ENCODE assay signal across 28 cellular contexts in the genomic region with DNA sequence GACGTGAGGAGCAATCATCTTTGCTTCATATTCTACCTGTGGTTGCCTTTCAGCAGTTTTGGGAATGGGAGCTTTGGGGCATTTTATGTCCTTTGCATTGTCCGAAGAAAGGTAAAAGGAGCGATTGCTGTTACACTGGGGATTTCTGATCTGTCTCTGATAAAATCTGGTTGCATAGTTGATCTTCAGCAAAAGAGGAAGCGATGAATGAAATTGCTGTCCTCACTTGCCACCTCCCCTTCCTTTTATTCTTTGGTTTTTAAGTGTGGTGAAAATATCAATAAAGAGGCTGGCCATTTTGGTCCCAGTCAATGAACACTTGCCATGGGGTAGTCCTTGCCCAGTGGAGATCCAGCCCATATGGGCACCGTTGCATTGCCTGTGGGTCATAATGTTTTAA.
DNase-seq lines count a peak whose midpoint lies in the region; ATAC-seq and TF ChIP-seq lines count a peak whose summit lies in the region.
"Had no signal": no experiment of that assay in that cellular context is flagged by ENCODE, and none has a peak within 500 bp of the region (broad histone marks: within the 10 kb centered on the region; RNA-seq: fewer than 3 reads in every experiment).

No MANE protein-coding gene starts in this region.

- ATAC-seq in naive B cell (ENCODE audit: low read depth in 2 of 2) (peak; percentile 90 to 93), HG02938 (IDR thresholded peaks at IDR 0.05; ENCODE audit: unreplicated experiment) (no peak), HG03354 (IDR thresholded peaks at IDR 0.05; ENCODE audit: poor library complexity, severe bottlenecking, unreplicated experiment) (no peak)
- no peak for ATAC-seq in activated CD8-positive, alpha-beta T cell treated with anti-CD3 and anti-CD28 coated beads for 36 hours
- ATAC-seq: gastroesophageal sphincter; lower lobe of right lung; Panc1; stimulated activated effector memory CD8-positive, alpha-beta T cell treated with anti-CD3 and anti-CD28 coated beads, Interleukin-12 subunit alpha, Interleukin-12 subunit beta, amount 100 ng/mL, for 72 hours; WTC11 had no signal

- no peak overlapping the region for H2AFZ ChIP-seq in Karpas-422 (ENCODE audit: low read length)

- peak overlapping the region in 4 of 6 donors; percentile 4 to 92 (median 38) for H3K27ac Mint-ChIP-seq in naive B cell
- no peak overlapping the region for H3K27ac Mint-ChIP-seq in activated CD8-positive, alpha-beta T cell treated with anti-CD3 and anti-CD28 coated beads for 36 hours
- H3K27ac Mint-ChIP-seq: CD8-positive, alpha-beta memory T cell; endodermal cell; stimulated activated effector memory CD8-positive, alpha-beta T cell treated with anti-CD3 and anti-CD28 coated beads, Interleukin-12 subunit alpha, Interleukin-12 subunit beta, amount 100 ng/mL, for 72 hours; WTC11 had no signal

- CTCF ChIA-PET in GM10248 (lab: Yijun Ruan, JAX), result interaction anchor here (1.3 kb wide), 1 partner anchor 19 kb away, joined by 3 read pairs; no protein-coding TSS in a partner anchor
- CTCF ChIA-PET in activated CD8-positive, alpha-beta T cell treated with anti-CD3 and anti-CD28 coated beads for 36 hours (lab: Charles Lee), result no interaction called here

- H3K9me3 ChIP-seq in Karpas-422 (ENCODE audit: low read length), result no peaks in the 10 kb centered on the region
- H3K9me3 ChIP-seq: gastroesophageal sphincter, lower lobe of right lung, SJSA1, testis had no signal

- H3K27me3 ChIP-seq in Karpas-422 (ENCODE audit: low read length), result no peaks in the 10 kb centered on the region
- H3K27me3 ChIP-seq: gastroesophageal sphincter, SJSA1, testis had no signal

- H3K36me3 ChIP-seq in Karpas-422 (ENCODE audit: insufficient read depth, low read length), result no peaks in the 10 kb centered on the region
- H3K36me3 ChIP-seq: gastroesophageal sphincter, lower lobe of right lung, SJSA1 had no signal

- H3K4me1 ChIP-seq in Karpas-422 (ENCODE audit: low read length), result peaks cover 59% of the 10 kb centered on the region
- H3K4me1 ChIP-seq: SJSA1 had no signal

- POLR2A ChIA-PET in GM10248 (lab: Yijun Ruan, JAX), result no interaction called here
- POLR2A ChIA-PET in activated CD8-positive, alpha-beta T cell treated with anti-CD3 and anti-CD28 coated beads for 36 hours (lab: Charles Lee), result no interaction called here

- peaks cover 31 to 82% (median 58%) of the 10 kb centered on the region in 3 donors for H3K4me1 Mint-ChIP-seq in naive B cell
- H3K4me1 Mint-ChIP-seq in activated CD8-positive, alpha-beta T cell treated with anti-CD3 and anti-CD28 coated beads for 36 hours (ENCODE audit: low read depth), result peaks cover 20% of the 10 kb centered on the region
- H3K4me1 Mint-ChIP-seq: endodermal cell had no signal

- no peak overlapping the region for H3K4me3 ChIP-seq in Karpas-422 (ENCODE audit: low read length)
- H3K4me3 ChIP-seq: coronary artery, gastroesophageal sphincter, lower lobe of right lung, SJSA1, testis had no signal

- H3K27ac ChIP-seq in Karpas-422 (ENCODE audit: low read length), result peak overlapping the region; percentile 48
- H3K27ac ChIP-seq: coronary artery, gastroesophageal sphincter, lower lobe of right lung, SJSA1, testis had no signal

- H3K27me3 Mint-ChIP-seq in naive B cell, result no peaks in the 10 kb centered on the region
- H3K27me3 Mint-ChIP-seq in activated CD8-positive, alpha-beta T cell treated with anti-CD3 and anti-CD28 coated beads for 36 hours, result no peaks in the 10 kb centered on the region

- intact Hi-C loops in activated CD8-positive, alpha-beta T cell treated with anti-CD3 and anti-CD28 coated beads for 36 hours (cut with micrococcal nuclease), result no loop called here

- H3K9me3 Mint-ChIP-seq in naive B cell, result no peaks in the 10 kb centered on the region
- H3K9me3 Mint-ChIP-seq in activated CD8-positive, alpha-beta T cell treated with anti-CD3 and anti-CD28 coated beads for 36 hours, result no peaks in the 10 kb centered on the region
- H3K9me3 Mint-ChIP-seq: CD8-positive, alpha-beta memory T cell; endodermal cell; stimulated activated effector memory CD8-positive, alpha-beta T cell treated with anti-CD3 and anti-CD28 coated beads, Interleukin-12 subunit alpha, Interleukin-12 subunit beta, amount 100 ng/mL, for 72 hours; WTC11 had no signal

- no peaks in the 10 kb centered on the region for H3K9me2 ChIP-seq in Karpas-422 (replicated peaks; ENCODE audit: insufficient read depth, low read length)

- H3K4me3 Mint-ChIP-seq in naive B cell, result peak overlapping the region in 3 of 8 donors; percentile 10 to 25 (median 20)
- H3K4me3 Mint-ChIP-seq in activated CD8-positive, alpha-beta T cell treated with anti-CD3 and anti-CD28 coated beads for 36 hours, result no peak overlapping the region
- H3K4me3 Mint-ChIP-seq: CD8-positive, alpha-beta memory T cell; endodermal cell; stimulated activated effector memory CD8-positive, alpha-beta T cell treated with anti-CD3 and anti-CD28 coated beads, Interleukin-12 subunit alpha, Interleukin-12 subunit beta, amount 100 ng/mL, for 72 hours; WTC11 had no signal

- no peak overlapping the region for H3K4me2 ChIP-seq in Karpas-422 (ENCODE audit: low read depth, low read length, poor library complexity, severe bottlenecking)

- peaks cover 93% of the 10 kb centered on the region for H3K79me2 ChIP-seq in Karpas-422 (ENCODE audit: low read length)

- no peak for TF ChIP-seq CTCF in GM10248 (IDR thresholded peaks at IDR 0.05; ENCODE audit: control extremely low read depth, extremely low read depth, low read depth, missing control alignments)
- no peak for TF ChIP-seq CTCF in activated CD8-positive, alpha-beta T cell treated with anti-CD3 and anti-CD28 coated beads for 36 hours (IDR thresholded peaks at IDR 0.05)

- DNase-seq in GM10248 (ENCODE audit: extremely low spot score), result peak; percentile 41
- no peak for DNase-seq in Karpas-422
- DNase-seq in OCI-M1 (lab: John Stamatoyannopoulos, UW), result peak; percentile 36
- no peak for DNase-seq in naive B cell
- no peak for DNase-seq in DMS 273 treated with DMSO at 0.1 percent for 48 hours (lab: John Stamatoyannopoulos, UW)
- no peak for DNase-seq in activated CD8-positive, alpha-beta T cell treated with anti-CD3 and anti-CD28 coated beads for 36 hours
- DNase-seq: activated CD4-positive, alpha-beta T cell treated with anti-CD3 and anti-CD28 coated beads, Interleukin-2, amount 50 U/mL, for 4 hours; activated naive CD4-positive, alpha-beta T cell treated with Interleukin-2 at 50 U/mL for 16 hours; amniotic stem cell; CD8-positive, alpha-beta memory T cell; endodermal cell; GDM1; IMR-90; kidney; lower lobe of right lung; NCI-H1694 treated with DMSO at 0.1 percent for 48 hours; small intestine; stimulated activated CD4-positive, alpha-beta T cell treated with anti-CD3 and anti-CD28 coated beads, Interleukin-2, amount 100 ng/mL, for 24 hours; T-helper 2 cell; testis had no signal

- no peaks in the 10 kb centered on the region for H4K20me1 ChIP-seq in Karpas-422 (ENCODE audit: insufficient read depth, low read depth, low read length)

- no peak overlapping the region for H3K9ac ChIP-seq in Karpas-422 (ENCODE audit: low read length)

- no peaks in the 10 kb centered on the region for H3K36me3 Mint-ChIP-seq in naive B cell
- no peaks in the 10 kb centered on the region for H3K36me3 Mint-ChIP-seq in activated CD8-positive, alpha-beta T cell treated with anti-CD3 and anti-CD28 coated beads for 36 hours (ENCODE audit: low read depth)
- H3K36me3 Mint-ChIP-seq: WTC11 had no signal

Comparison
In these comparisons a context has a peak if more than half of its experiments do, and no peak if none do; other contexts are left out.
1. DNase-seq: peak in GM10248 (single experiment) and OCI-M1 (single experiment); none in Karpas-422 (single experiment), naive B cell (single experiment), DMS 273 treated with DMSO at 0.1 percent for 48 hours (single experiment) and activated CD8-positive, alpha-beta T cell treated with anti-CD3 and anti-CD28 coated beads for 36 hours (single experiment).
2. ATAC-seq: peak in naive B cell (2 of 2); none in HG02938 (single experiment), activated CD8-positive, alpha-beta T cell treated with anti-CD3 and anti-CD28 coated beads for 36 hours (single experiment) and HG03354 (single experiment).